In the genomic region with DNA sequence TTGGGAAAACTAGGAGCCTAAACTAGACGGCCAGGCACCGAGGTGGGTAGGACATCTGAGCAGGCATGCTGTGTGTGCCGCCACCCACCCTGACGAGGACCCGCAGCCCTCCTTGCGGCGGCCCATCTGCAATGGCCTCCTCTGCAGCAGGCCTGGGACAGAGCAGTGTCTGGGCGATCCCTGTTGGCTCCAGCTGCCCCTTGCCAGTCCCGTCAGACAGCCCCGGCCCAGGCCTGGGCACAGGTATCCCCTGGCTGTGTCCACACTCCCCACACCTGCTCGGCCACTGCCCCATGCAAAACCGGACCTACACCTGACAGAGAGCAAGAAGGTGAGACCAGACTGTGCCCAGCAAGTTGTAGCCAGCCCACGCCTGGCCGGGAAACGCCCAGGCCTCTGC, we compare ENCODE assay signal across 18 cellular contexts. TPM values are rescaled to one million over a fixed set of nuclear protein-coding genes. Genes with fewer than 3 reads are reported as not detected.
A peak's percentile ranks its signal among the peaks of the same experiment; 100 is the strongest.
DNase-seq lines count a peak whose midpoint lies in the region; ATAC-seq and TF ChIP-seq lines count a peak whose summit lies in the region.
"Had no signal": no experiment of that assay in that cellular context is flagged by ENCODE, and none has a peak within 500 bp of the region (broad histone marks: within the 10 kb centered on the region; RNA-seq: fewer than 3 reads in every experiment).

No MANE protein-coding gene starts in this region.

- H2AK5ac ChIP-seq in trophoblast cell (ENCODE audit: low read length), result peak overlapping the region; percentile 63

- H3K27me3 ChIP-seq in trophoblast cell (ENCODE audit: insufficient read depth, low read length), result no peaks in the 10 kb centered on the region
- H3K27me3 ChIP-seq: dorsolateral prefrontal cortex, SJCRH30 had no signal

- no peak overlapping the region for H3K9ac ChIP-seq in trophoblast cell (ENCODE audit: low read length)

- no peak for ATAC-seq in activated CD8-positive, alpha-beta T cell treated with anti-CD3 and anti-CD28 coated beads for 36 hours
- no peak for ATAC-seq in activated CD8-positive, alpha-beta T cell treated with anti-CD3 and anti-CD28 coated beads, Interleukin-2, amount 10 ng/mL, durations not matched to agents 7 days and 5 days
- no peak for ATAC-seq in T-helper 17 cell
- ATAC-seq in GM21717 (IDR thresholded peaks at IDR 0.05; ENCODE audit: unreplicated experiment), result no peak
- ATAC-seq in omental fat pad (ENCODE audit: low FRiP score), result no peak
- ATAC-seq: esophagus mucosa; stimulated activated memory B cell treated with anti-CD40 and anti-IgM and Interleukin-4, amounts not matched to agents 10 μg/mL and 1 μg/mL and 100 μg/mL, for 72 hours had no signal

- peak overlapping the region; percentile 90 for H4K91ac ChIP-seq in trophoblast cell (ENCODE audit: low read depth, low read length)

- no peak for TF ChIP-seq CTCF in activated CD8-positive, alpha-beta T cell treated with anti-CD3 and anti-CD28 coated beads for 36 hours (IDR thresholded peaks at IDR 0.05)
- TF ChIP-seq CTCF in omental fat pad (IDR thresholded peaks at IDR 0.05), result no peak

- peak overlapping the region; percentile 72 for H3K14ac ChIP-seq in trophoblast cell (ENCODE audit: low read length)

- peak overlapping the region; percentile 81 for H3K18ac ChIP-seq in trophoblast cell (ENCODE audit: low read length)

- H2AFZ ChIP-seq in trophoblast cell (ENCODE audit: insufficient read depth, low read length, poor library complexity), result peak overlapping the region; percentile 38

- H2BK5ac ChIP-seq in trophoblast cell (ENCODE audit: low read depth, low read length, poor library complexity), result peak overlapping the region; percentile 71

- H3K9me3 Mint-ChIP-seq in activated CD8-positive, alpha-beta T cell treated with anti-CD3 and anti-CD28 coated beads for 36 hours, result no peaks in the 10 kb centered on the region
- H3K9me3 Mint-ChIP-seq in activated CD8-positive, alpha-beta T cell treated with anti-CD3 and anti-CD28 coated beads, Interleukin-2, amount 10 ng/mL, durations not matched to agents 7 days and 5 days (ENCODE audit: insufficient read depth), result no peaks in the 10 kb centered on the region
- H3K9me3 Mint-ChIP-seq: HFFc6; stimulated activated memory B cell treated with anti-CD40 and anti-IgM and Interleukin-4, amounts not matched to agents 10 μg/mL and 1 μg/mL and 100 μg/mL, for 72 hours; type B pancreatic cell had no signal

- no peak overlapping the region for H3K4me3 Mint-ChIP-seq in activated CD8-positive, alpha-beta T cell treated with anti-CD3 and anti-CD28 coated beads for 36 hours
- no peak overlapping the region for H3K4me3 Mint-ChIP-seq in activated CD8-positive, alpha-beta T cell treated with anti-CD3 and anti-CD28 coated beads, Interleukin-2, amount 10 ng/mL, durations not matched to agents 7 days and 5 days
- H3K4me3 Mint-ChIP-seq in T-helper 17 cell, result no peak overlapping the region
- H3K4me3 Mint-ChIP-seq: stimulated activated memory B cell treated with anti-CD40 and anti-IgM and Interleukin-4, amounts not matched to agents 10 μg/mL and 1 μg/mL and 100 μg/mL, for 72 hours had no signal

- peak overlapping the region; percentile 16 for H3K4ac ChIP-seq in trophoblast cell (ENCODE audit: low read depth, low read length)

- no peaks in the 10 kb centered on the region for H3K27me3 Mint-ChIP-seq in activated CD8-positive, alpha-beta T cell treated with anti-CD3 and anti-CD28 coated beads for 36 hours
- H3K27me3 Mint-ChIP-seq in activated CD8-positive, alpha-beta T cell treated with anti-CD3 and anti-CD28 coated beads, Interleukin-2, amount 10 ng/mL, durations not matched to agents 7 days and 5 days (ENCODE audit: low read depth), result no peaks in the 10 kb centered on the region
- H3K27me3 Mint-ChIP-seq in T-helper 17 cell, result no peaks in the 10 kb centered on the region
- H3K27me3 Mint-ChIP-seq: stimulated activated memory B cell treated with anti-CD40 and anti-IgM and Interleukin-4, amounts not matched to agents 10 μg/mL and 1 μg/mL and 100 μg/mL, for 72 hours; type B pancreatic cell had no signal

- intact Hi-C loops in activated CD8-positive, alpha-beta T cell treated with anti-CD3 and anti-CD28 coated beads for 36 hours (cut with micrococcal nuclease), result loop anchor here (5.0 kb wide), 1 partner anchor 36 kb away; no protein-coding TSS in a partner anchor

- H4K12ac ChIP-seq in trophoblast cell (ENCODE audit: low read depth, low read length), result no peak overlapping the region

- peak overlapping the region; percentile 93 for H2BK120ac ChIP-seq in trophoblast cell (ENCODE audit: insufficient read depth, low read length, poor library complexity)

- CTCF ChIA-PET in activated CD8-positive, alpha-beta T cell treated with anti-CD3 and anti-CD28 coated beads for 36 hours (lab: Charles Lee), result no interaction called here
- CTCF ChIA-PET in activated CD8-positive, alpha-beta T cell treated with anti-CD3 and anti-CD28 coated beads, Interleukin-2, amount 10 ng/mL, durations not matched to agents 7 days and 5 days (lab: Charles Lee), result interaction anchor here (1.5 kb wide), 1 partner anchor 17 kb away, joined by 5 read pairs; no protein-coding TSS in a partner anchor

- H3K27ac Mint-ChIP-seq in activated CD8-positive, alpha-beta T cell treated with anti-CD3 and anti-CD28 coated beads for 36 hours, result peak overlapping the region; percentile 97
- no peak overlapping the region for H3K27ac Mint-ChIP-seq in activated CD8-positive, alpha-beta T cell treated with anti-CD3 and anti-CD28 coated beads, Interleukin-2, amount 10 ng/mL, durations not matched to agents 7 days and 5 days
- peak overlapping the region; percentile 97 for H3K27ac Mint-ChIP-seq in T-helper 17 cell
- H3K27ac Mint-ChIP-seq: type B pancreatic cell had no signal

- H2BK12ac ChIP-seq in trophoblast cell (ENCODE audit: low read length), result peak overlapping the region; percentile 95

- H3K36me3 ChIP-seq in trophoblast cell (ENCODE audit: control insufficient read depth in 1 of 2, insufficient read depth in 2 of 2, low read length in 2 of 2), result no peaks in the 10 kb centered on the region
- H3K36me3 ChIP-seq: SJCRH30 had no signal

- H3K36me3 Mint-ChIP-seq in activated CD8-positive, alpha-beta T cell treated with anti-CD3 and anti-CD28 coated beads for 36 hours (ENCODE audit: low read depth), result peaks cover 13% of the 10 kb centered on the region
- H3K36me3 Mint-ChIP-seq in activated CD8-positive, alpha-beta T cell treated with anti-CD3 and anti-CD28 coated beads, Interleukin-2, amount 10 ng/mL, durations not matched to agents 7 days and 5 days (ENCODE audit: low read depth), result peaks cover 8% of the 10 kb centered on the region
- H3K36me3 Mint-ChIP-seq in T-helper 17 cell (ENCODE audit: low read depth), result peaks cover 2% of the 10 kb centered on the region
- H3K36me3 Mint-ChIP-seq: type B pancreatic cell had no signal

- peaks cover 28 to 37% of the 10 kb centered on the region in 2 experiments for H3K4me1 ChIP-seq in trophoblast cell (ENCODE audit: control insufficient read depth in 1 of 2, insufficient read depth in 2 of 2, low read length in 2 of 2)

- H3K79me2 ChIP-seq in trophoblast cell (ENCODE audit: control insufficient read depth, insufficient read depth, low read length, poor library complexity), result peaks cover 17% of the 10 kb centered on the region

- H4K8ac ChIP-seq in trophoblast cell (ENCODE audit: low read depth, low read length), result peak overlapping the region; percentile 61

- H3K9me3 ChIP-seq in T-helper 17 cell (ENCODE audit: control insufficient read depth, low read length, poor library complexity, severe bottlenecking) (no peaks in the 10 kb centered on the region), trophoblast cell (ENCODE audit: insufficient read depth, low read depth, low read length) (no peaks in the 10 kb centered on the region)
- H3K9me3 ChIP-seq: SJCRH30 had no signal

- no peak overlapping the region for H3K4me3 ChIP-seq in trophoblast cell (ENCODE audit: low read depth, low read length)
- H3K4me3 ChIP-seq: dorsolateral prefrontal cortex, SJCRH30 had no signal

- no peak overlapping the region for H3K27ac ChIP-seq in trophoblast cell (ENCODE audit: low read depth, low read length)

- DNase-seq in activated CD8-positive, alpha-beta T cell treated with anti-CD3 and anti-CD28 coated beads for 36 hours, result no peak
- DNase-seq in activated CD8-positive, alpha-beta T cell treated with anti-CD3 and anti-CD28 coated beads, Interleukin-2, amount 10 ng/mL, durations not matched to agents 7 days and 5 days, result no peak
- DNase-seq in T-helper 17 cell (no peak), trophoblast cell (no peak), omental fat pad (ENCODE audit: low spot score) (no peak)
- DNase-seq: 8988T; activated CD8-positive, alpha-beta memory T cell treated with anti-CD3 and anti-CD28 coated beads, Interleukin-2, amount 50 U/mL, for 48 hours; dorsolateral prefrontal cortex; HFFc6; MM.1S; NCI-H187 treated with DMSO at 0.1 percent for 48 hours; NCI-H510A; posterior cingulate gyrus; SJCRH30 had no signal

- POLR2A ChIA-PET in activated CD8-positive, alpha-beta T cell treated with anti-CD3 and anti-CD28 coated beads for 36 hours (lab: Charles Lee), result interaction anchor here (8.8 kb wide), 1 partner anchor 38 kb away, joined by 96 read pairs; the partner anchor contains the start of genes GNB1L and RTL10
- POLR2A ChIA-PET in activated CD8-positive, alpha-beta T cell treated with anti-CD3 and anti-CD28 coated beads, Interleukin-2, amount 10 ng/mL, durations not matched to agents 7 days and 5 days (lab: Charles Lee), result no interaction called here

- no peak overlapping the region for H3K23ac ChIP-seq in trophoblast cell (ENCODE audit: low read length)

- H3K4me2 ChIP-seq in trophoblast cell (ENCODE audit: low read length), result no peak overlapping the region

- peaks cover 46% of the 10 kb centered on the region for H3K79me1 ChIP-seq in trophoblast cell (ENCODE audit: low read length)

- no CpG with 5 or more reads among the region's 15 CpGs for WGBS in trophoblast cell (ENCODE audit: extremely low coverage, insufficient coverage, insufficient read length)

- H3K4me1 Mint-ChIP-seq in activated CD8-positive, alpha-beta T cell treated with anti-CD3 and anti-CD28 coated beads for 36 hours (ENCODE audit: low read depth), result peaks cover 74% of the 10 kb centered on the region
- peaks cover 50% of the 10 kb centered on the region for H3K4me1 Mint-ChIP-seq in activated CD8-positive, alpha-beta T cell treated with anti-CD3 and anti-CD28 coated beads, Interleukin-2, amount 10 ng/mL, durations not matched to agents 7 days and 5 days (ENCODE audit: low read depth)
- H3K4me1 Mint-ChIP-seq in T-helper 17 cell, result peaks cover 25% of the 10 kb centered on the region

RNA-seq across cellular contexts. Expression of gene GNB1L, which starts 38.7 kb away (rescaled TPM):
- total RNA-seq in activated CD8-positive, alpha-beta T cell treated with anti-CD3 and anti-CD28 coated beads for 36 hours, result 10 to 100 TPM; 16.2 to 17.4 TPM
- total RNA-seq in activated CD8-positive, alpha-beta T cell treated with anti-CD3 and anti-CD28 coated beads, Interleukin-2, amount 10 ng/mL, durations not matched to agents 7 days and 5 days, result 10 to 100 TPM in 1 of 2 experiments, 1 to 10 TPM in 1; 9.7 to 10.3 TPM
- total RNA-seq in T-helper 17 cell, result 1 to 10 TPM; 5.0 to 6.2 TPM
- 10.4 and 11.5 TPM in 2 replicates for polyA plus RNA-seq in trophoblast cell (2013)
- total RNA-seq in omental fat pad, result 1 to 10 TPM; 4.3 to 7.6 (median 6.1) TPM

RNA-seq across cellular contexts. Expression of gene RTL10, which starts 38.7 kb away (rescaled TPM):
- total RNA-seq in activated CD8-positive, alpha-beta T cell treated with anti-CD3 and anti-CD28 coated beads for 36 hours, result 10 to 100 TPM; 14.7 to 17.4 TPM
- total RNA-seq in activated CD8-positive, alpha-beta T cell treated with anti-CD3 and anti-CD28 coated beads, Interleukin-2, amount 10 ng/mL, durations not matched to agents 7 days and 5 days, result 10 to 100 TPM; 16.1 to 17.0 TPM
- total RNA-seq in T-helper 17 cell, result 10 to 100 TPM; 12.4 to 13.1 TPM
- polyA plus RNA-seq in trophoblast cell (2013), result 10.8 and 11.6 TPM in 2 replicates
- total RNA-seq in omental fat pad, result 10 to 100 TPM in 3 of 4 donors, 1 to 10 TPM in 1; 7.6 to 12.6 (median 10.4) TPM

RNA-seq across cellular contexts. Expression of gene COMT, which starts 48.2 kb away (rescaled TPM):
- total RNA-seq in activated CD8-positive, alpha-beta T cell treated with anti-CD3 and anti-CD28 coated beads for 36 hours, result 10 to 100 TPM; 70.7 to 74.5 TPM
- 10 to 100 TPM; 92.8 to 97.1 TPM for total RNA-seq in activated CD8-positive, alpha-beta T cell treated with anti-CD3 and anti-CD28 coated beads, Interleukin-2, amount 10 ng/mL, durations not matched to agents 7 days and 5 days
- total RNA-seq in T-helper 17 cell, result 10 to 100 TPM; 28.2 to 37.3 TPM
- 16.0 and 18.0 TPM in 2 replicates for polyA plus RNA-seq in trophoblast cell (2013)
- total RNA-seq in omental fat pad, result 100 to 1,000 TPM; 166 to 214 (median 180) TPM

RNA-seq across cellular contexts. Expression of gene TXNRD2, which starts 48.3 kb away (rescaled TPM):
- 10 to 100 TPM; 18.0 to 18.5 TPM for total RNA-seq in activated CD8-positive, alpha-beta T cell treated with anti-CD3 and anti-CD28 coated beads for 36 hours
- total RNA-seq in activated CD8-positive, alpha-beta T cell treated with anti-CD3 and anti-CD28 coated beads, Interleukin-2, amount 10 ng/mL, durations not matched to agents 7 days and 5 days, result 10 to 100 TPM; 16.1 to 19.3 TPM
- total RNA-seq in T-helper 17 cell, result 10 to 100 TPM; 16.8 to 25.6 TPM
- polyA plus RNA-seq in trophoblast cell (2013), result 2.2 and 2.6 TPM in 2 replicates
- total RNA-seq in omental fat pad, result 10 to 100 TPM; 10.1 to 24.4 (median 15.1) TPM
